ENCODE assay signal across 7 cellular contexts in the genomic region with DNA sequence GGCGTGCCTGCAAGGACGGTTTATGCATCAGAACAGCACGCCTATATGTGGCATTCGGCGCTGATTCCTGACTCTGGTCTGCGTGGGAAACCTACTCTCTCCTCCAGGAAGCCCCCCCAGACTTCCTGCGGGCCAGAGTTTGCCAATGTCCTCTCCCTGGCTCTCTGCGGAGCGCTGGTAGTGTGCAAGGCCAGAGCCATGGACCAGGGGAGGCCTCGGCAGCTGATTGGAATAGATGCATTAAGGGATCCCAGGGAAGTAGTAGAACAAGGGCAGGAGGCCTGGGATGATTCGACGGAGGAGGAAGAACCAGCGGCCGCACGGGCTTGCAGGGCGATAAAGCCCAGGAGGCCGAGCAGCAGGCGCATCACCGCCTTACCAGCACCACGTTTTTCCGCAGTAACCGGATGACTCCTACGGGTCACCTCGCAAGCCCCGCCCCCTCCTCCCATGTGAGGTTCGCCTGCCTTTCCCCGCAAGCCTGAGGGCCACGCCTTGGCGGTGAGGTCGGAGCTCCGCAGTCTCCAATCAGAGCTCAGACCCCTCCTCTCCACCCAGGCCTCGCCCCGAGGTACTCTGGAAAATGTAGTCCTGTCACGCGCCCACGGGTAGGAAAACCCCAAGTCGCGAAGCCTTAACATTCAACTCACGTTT. TPM values are rescaled to one million over a fixed set of nuclear protein-coding genes. Genes with fewer than 3 reads are reported as not detected.
A peak's percentile ranks its signal among the peaks of the same experiment; 100 is the strongest.
DNase-seq lines count a peak whose midpoint lies in the region; ATAC-seq, FAIRE-seq and TF ChIP-seq lines count a peak whose summit lies in the region.

No MANE protein-coding gene starts in this region.

- H3K56ac ChIP-seq in H1 (replicated peaks; ENCODE audit: insufficient read length, low read depth, low read length), result no peak overlapping the region

- H3K27ac ChIP-seq in HUES64 (ENCODE audit: low read depth, low read length), result no peak overlapping the region
- H3K27ac ChIP-seq in H1 (ENCODE audit: low read depth, low read length), result peak overlapping the region; percentile 6; the same call in 1 of the 2 replicates

- peak overlapping the region; percentile 97 for H3K18ac ChIP-seq in H1 (ENCODE audit: extremely low read depth, low read length)

- DNase-seq in activated CD4-positive, alpha-beta T cell treated with anti-CD3 and anti-CD28 coated beads, Interleukin-2, amount 10 ng/mL, durations not matched to agents 7 days and 5 days, result peak; percentile 79
- DNase-seq in H1 (ENCODE audit: low read depth in 1 of 2, low spot score in 2 of 2) (peak; percentile 89 to 95), mucosa of gallbladder (ENCODE audit: low spot score) (peak; percentile 65), Calu3 (no peak)
- DNase-seq in stimulated activated CD8-positive, alpha-beta memory T cell treated with anti-CD3 and anti-CD28 coated beads, Interleukin-7, amount 100 ng/mL, for 48 hours (ENCODE audit: extremely low read depth in 1 of 2, low read depth in 1 of 2), result peak; percentile 77 to 92

- H3K23ac ChIP-seq in H1 (ENCODE audit: insufficient read length), result no peak overlapping the region

- intact Hi-C loops in Calu3 (cut with micrococcal nuclease; ENCODE audit: unreplicated experiment), result no loop called here

- no peak for TF ChIP-seq RAD21 in H1 (IDR thresholded peaks at IDR 0.05 in 1 of 2, conservative IDR thresholded peaks at IDR 0.05 in 1 of 2; ENCODE audit: low read depth in 2 of 2, low read length in 2 of 2)

- no peak overlapping the region for H3K4me3 Mint-ChIP-seq in activated CD4-positive, alpha-beta T cell treated with anti-CD3 and anti-CD28 coated beads, Interleukin-2, amount 10 ng/mL, durations not matched to agents 7 days and 5 days
- no peak overlapping the region for H3K4me3 Mint-ChIP-seq in Calu3 (ENCODE audit: low read depth, unreplicated experiment)

- H4K8ac ChIP-seq in H1 (ENCODE audit: extremely low read depth, insufficient read depth, low read length), result peak overlapping the region; percentile 37; the same call in 1 of the 2 replicates

- H4K5ac ChIP-seq in H1 (ENCODE audit: insufficient read length, low read depth, low read length), result peak overlapping the region; percentile 23

- H3K4me1 ChIP-seq in HUES64 (ENCODE audit: insufficient read depth, low read length), result no peaks in the 10 kb centered on the region
- H3K4me1 ChIP-seq in H1 (replicated peaks in 1 of 4; ENCODE audit: control insufficient read depth in 3 of 4, insufficient read depth in 4 of 4, low read length in 3 of 4), result peaks cover 0 to 19% (median 14%) of the 10 kb centered on the region in 4 experiments; a peak in 6 of 7 replicates

- peaks cover 34% of the 10 kb centered on the region for H3K4me1 Mint-ChIP-seq in activated CD4-positive, alpha-beta T cell treated with anti-CD3 and anti-CD28 coated beads, Interleukin-2, amount 10 ng/mL, durations not matched to agents 7 days and 5 days
- H3K4me1 Mint-ChIP-seq in Calu3 (ENCODE audit: low read depth, unreplicated experiment), result no peaks in the 10 kb centered on the region

- peaks cover 0 to 5% of the 10 kb centered on the region in 2 experiments; a peak in 1 of 4 replicates for H3K79me2 ChIP-seq in H1 (ENCODE audit: control insufficient read depth in 1 of 2, insufficient read depth in 2 of 2, low read length in 2 of 2)

- POLR2A ChIA-PET in activated CD4-positive, alpha-beta T cell treated with anti-CD3 and anti-CD28 coated beads, Interleukin-2, amount 10 ng/mL, durations not matched to agents 7 days and 5 days (lab: Charles Lee), result no interaction called here
- POLR2A ChIA-PET in H1 (lab: Charles Lee; ENCODE audit: partially characterized antibody), result interaction anchor here (0.7 to 11.8 kb wide), 7 partner anchors 32 to 366 kb away, joined by 3 to 72 read pairs (median 5); no protein-coding TSS in a partner anchor

- H3K9ac ChIP-seq in HUES64 (ENCODE audit: low read depth, low read length) (peak overlapping the region; percentile 38; the same call in 1 of the 2 replicates), H1 (replicated peaks in 1 of 4; ENCODE audit: extremely low read depth in 1 of 4, low read depth in 3 of 4, low read length in 3 of 4) (peak overlapping the region in 3 of 4 experiments; percentile 30 to 63 (median 40); a peak in 5 of 7 replicates)

- no peaks in the 10 kb centered on the region for H3K36me3 Mint-ChIP-seq in activated CD4-positive, alpha-beta T cell treated with anti-CD3 and anti-CD28 coated beads, Interleukin-2, amount 10 ng/mL, durations not matched to agents 7 days and 5 days (ENCODE audit: low read depth)
- peaks cover 35% of the 10 kb centered on the region for H3K36me3 Mint-ChIP-seq in Calu3 (ENCODE audit: insufficient read depth, unreplicated experiment)

- BruUV-seq in Calu3 (replicated peaks; lab: Mats Ljungman, UMichigan), result no TSS peak

- ATAC-seq in GM21576 (IDR thresholded peaks at IDR 0.05; ENCODE audit: unreplicated experiment), result no peak

- no peak overlapping the region for H2BK20ac ChIP-seq in H1 (ENCODE audit: low read length)

- H4K20me1 ChIP-seq in H1 (replicated peaks in 1 of 2; ENCODE audit: control insufficient read depth in 1 of 2, insufficient read depth in 2 of 2, low read length in 2 of 2), result peaks cover 0 to 2% of the 10 kb centered on the region in 2 experiments

- H3K4ac ChIP-seq in H1 (replicated peaks; ENCODE audit: insufficient read length, low read depth, low read length), result peak overlapping the region; percentile 50

- no peaks in the 10 kb centered on the region for H3K36me3 ChIP-seq in HUES64 (ENCODE audit: insufficient read depth, low read length)
- no peaks in the 10 kb centered on the region for H3K36me3 ChIP-seq in H1 (ENCODE audit: control insufficient read depth in 2 of 4, insufficient read depth in 4 of 4, low read length in 3 of 4)

- peaks cover 16% of the 10 kb centered on the region for H3K27me3 Mint-ChIP-seq in activated CD4-positive, alpha-beta T cell treated with anti-CD3 and anti-CD28 coated beads, Interleukin-2, amount 10 ng/mL, durations not matched to agents 7 days and 5 days
- H3K27me3 Mint-ChIP-seq in Calu3 (ENCODE audit: unreplicated experiment), result peaks cover 63% of the 10 kb centered on the region

- no peak overlapping the region for H3K27ac Mint-ChIP-seq in activated CD4-positive, alpha-beta T cell treated with anti-CD3 and anti-CD28 coated beads, Interleukin-2, amount 10 ng/mL, durations not matched to agents 7 days and 5 days
- no peak overlapping the region for H3K27ac Mint-ChIP-seq in Calu3 (ENCODE audit: unreplicated experiment)

- WGBS in HUES64, result 56% methylated on average over 39 of the region's 39 CpGs
- WGBS in H1 (ENCODE audit: extremely low coverage in 1 of 2, insufficient coverage in 1 of 2, insufficient read length in 1 of 2, insufficient replicate concordance in 2 of 2, low coverage in 1 of 2, low lambda C conversion rate in 2 of 2, missing lambda C conversion rate in 1 of 2), 2 experiments, result 16% methylated on average over 37 of the region's 39 CpGs; no CpG with 5 or more reads in 1 of the 2 experiments

- H2AK5ac ChIP-seq in H1 (ENCODE audit: low read depth, low read length), result no peak overlapping the region

- no peak overlapping the region for H2BK120ac ChIP-seq in H1 (replicated peaks; ENCODE audit: low read depth, low read length)

- CTCF ChIA-PET in activated CD4-positive, alpha-beta T cell treated with anti-CD3 and anti-CD28 coated beads, Interleukin-2, amount 10 ng/mL, durations not matched to agents 7 days and 5 days (lab: Charles Lee), result interaction anchor here (1.5 to 1.8 kb wide), 2 partner anchors 172 to 194 kb away, joined by 3 to 6 read pairs; no protein-coding TSS in a partner anchor
- CTCF ChIA-PET in H1 (lab: Charles Lee; ENCODE audit: partially characterized antibody), result interaction anchor here (0.6 to 2.5 kb wide), 8 partner anchors 9 to 194 kb away, joined by 3 to 7 read pairs (median 4); no protein-coding TSS in a partner anchor
- CTCF ChIA-PET in Calu3 (lab: Charles Lee), result no interaction called here

- FAIRE-seq in H1 (lab: Jason Lieb, UNC), result peak; percentile 87

- H3K79me1 ChIP-seq in H1 (ENCODE audit: low read depth, low read length), result no peaks in the 10 kb centered on the region

- peak overlapping the region; percentile 24 for H3K4me3 ChIP-seq in HUES64 (ENCODE audit: low read length)
- H3K4me3 ChIP-seq in H1 (ENCODE audit: extremely low read depth in 1 of 4, insufficient read depth in 2 of 4, low read depth in 3 of 4, low read length in 4 of 4), result peak overlapping the region; percentile 12 to 54 (median 30); a peak in 5 of 8 replicates

- H3K9me3 ChIP-seq in HUES64 (ENCODE audit: insufficient read depth, low read depth, low read length), result peaks cover 19% of the 10 kb centered on the region; the same call in 1 of the 2 replicates
- no peaks in the 10 kb centered on the region for H3K9me3 ChIP-seq in H1 (ENCODE audit: insufficient read depth in 2 of 2, low read depth in 1 of 2, low read length in 1 of 2)

- TF ChIP-seq EP300 in H1 (IDR thresholded peaks at IDR 0.05; ENCODE audit: borderline replicate concordance in 1 of 2, low read depth in 2 of 2, low read length in 2 of 2), result no peak

- no peak overlapping the region for H3K14ac ChIP-seq in H1 (ENCODE audit: insufficient read length)

- H3K23me2 ChIP-seq in H1 (ENCODE audit: low read depth, low read length), result peaks cover 14% of the 10 kb centered on the region

- H2AFZ ChIP-seq in H1 (ENCODE audit: low read length), result peak overlapping the region; percentile 60

- H2BK15ac ChIP-seq in H1 (ENCODE audit: low read length), result no peak overlapping the region

- H2BK12ac ChIP-seq in H1 (ENCODE audit: low read depth, low read length), result peak overlapping the region; percentile 60; the same call in 1 of the 2 replicates

- H2BK5ac ChIP-seq in H1 (ENCODE audit: low read depth, low read length), result peak overlapping the region; percentile 50; the same call in 1 of the 2 replicates

- no peaks in the 10 kb centered on the region for H3K9me3 Mint-ChIP-seq in activated CD4-positive, alpha-beta T cell treated with anti-CD3 and anti-CD28 coated beads, Interleukin-2, amount 10 ng/mL, durations not matched to agents 7 days and 5 days
- H3K9me3 Mint-ChIP-seq in Calu3 (ENCODE audit: low read depth, unreplicated experiment), result no peaks in the 10 kb centered on the region

- peak overlapping the region; percentile 65 to 70 for H3K4me2 ChIP-seq in H1 (ENCODE audit: insufficient read depth in 1 of 2, low read depth in 2 of 2, low read length in 2 of 2)

- H4K91ac ChIP-seq in H1 (replicated peaks; ENCODE audit: insufficient read length, low read length), result no peak overlapping the region

- TF ChIP-seq CTCF in H1 (IDR thresholded peaks at IDR 0.05; ENCODE audit: control extremely low read depth in 1 of 3, insufficient read depth in 1 of 3, low read depth in 1 of 3, low read length in 3 of 3), result no peak
- TF ChIP-seq CTCF in Calu3 (IDR thresholded peaks at IDR 0.05; ENCODE audit: unreplicated experiment), result no peak

- H3K27me3 ChIP-seq in HUES64 (ENCODE audit: insufficient read depth, low read length) (peaks cover 11% of the 10 kb centered on the region), H1 (replicated peaks in 1 of 4; ENCODE audit: control insufficient read depth in 3 of 4, extremely low read depth in 1 of 4, insufficient read depth in 3 of 4, low read length in 3 of 4) (peaks cover 4 to 13% (median 7%) of the 10 kb centered on the region in 4 experiments)

- peak in 1 of 2 experiments; percentile 68; a peak in 2 of 3 replicates for TF ChIP-seq POLR2A in H1 (IDR thresholded peaks at IDR 0.05; ENCODE audit: control extremely low read depth in 1 of 2, low read depth in 2 of 2, low read length in 2 of 2)

RNA-seq across cellular contexts. Expression of gene CLEC11A, which starts 5.0 kb away (rescaled TPM):
- polyA plus RNA-seq in HUES64 (2013, experiment 1 of 2), result 1.9 TPM
- polyA plus RNA-seq in HUES64 (2013, experiment 2 of 2), result 2.8 TPM
- 1 to 10 TPM; 1.3 to 1.5 TPM for total RNA-seq in activated CD4-positive, alpha-beta T cell treated with anti-CD3 and anti-CD28 coated beads, Interleukin-2, amount 10 ng/mL, durations not matched to agents 7 days and 5 days
- 4.3 and 5.2 TPM in 2 replicates for total RNA-seq in H1 (2021; fragmentation: NEBNext Ultra II Directional; extraction: Animal tissue kit (Norgen Biotek cat#: 25700))
- 17.4 and 22.5 TPM in 2 replicates for polyA plus RNA-seq in H1 (2011; rRNA removed)
- polyA plus RNA-seq in H1 (2011; cell fraction: cytosol; rRNA removed), result 10.3 TPM
- polyA plus RNA-seq in H1 (2011; cell fraction: nucleus; rRNA removed), result 10.3 TPM
- polyA plus RNA-seq in H1 (2012, experiment 1 of 2), result 2.7 to 6.2 TPM (median 5.4 TPM) in 4 replicates
- polyA plus RNA-seq in H1 (2012, experiment 2 of 2), result 3.1 TPM
- polyA plus RNA-seq in H1 (2013, experiment 1 of 2), result 7.1 TPM
- 6.2 TPM for polyA plus RNA-seq in H1 (2013, experiment 2 of 2)
- 0.16 TPM in 1 of 2 replicates, not detected in the other for polyA minus RNA-seq in H1 (2011; rRNA and poly(A)+ RNA removed)
- 1.8 TPM for polyA minus RNA-seq in H1 (2011; cell fraction: cytosol; rRNA and poly(A)+ RNA removed)
- polyA minus RNA-seq in H1 (2011; cell fraction: nucleus; rRNA and poly(A)+ RNA removed), result 6.7 TPM
- total RNA-seq in mucosa of gallbladder (15.1 TPM), Calu3 (2022) (2.3 and 2.4 TPM in 2 replicates)

RNA-seq across cellular contexts. Expression of gene SHANK1, which starts 8.6 kb away (rescaled TPM):
- 2.9 TPM for polyA plus RNA-seq in HUES64 (2013, experiment 1 of 2)
- polyA plus RNA-seq in HUES64 (2013, experiment 2 of 2), result 3.9 TPM
- not detected for total RNA-seq in activated CD4-positive, alpha-beta T cell treated with anti-CD3 and anti-CD28 coated beads, Interleukin-2, amount 10 ng/mL, durations not matched to agents 7 days and 5 days
- 3.7 and 3.9 TPM in 2 replicates for total RNA-seq in H1 (2021; fragmentation: NEBNext Ultra II Directional; extraction: Animal tissue kit (Norgen Biotek cat#: 25700))
- 1.1 and 1.2 TPM in 2 replicates for polyA plus RNA-seq in H1 (2011; rRNA removed)
- 0.88 TPM for polyA plus RNA-seq in H1 (2011; cell fraction: cytosol; rRNA removed)
- 7.0 TPM for polyA plus RNA-seq in H1 (2011; cell fraction: nucleus; rRNA removed)
- 2.6 to 5.1 TPM (median 3.8 TPM) in 4 replicates for polyA plus RNA-seq in H1 (2012, experiment 1 of 2)
- 1.4 TPM for polyA plus RNA-seq in H1 (2012, experiment 2 of 2)
- 1.8 TPM for polyA plus RNA-seq in H1 (2013, experiment 1 of 2)
- 1.1 TPM for polyA plus RNA-seq in H1 (2013, experiment 2 of 2)
- polyA minus RNA-seq in H1 (2011; rRNA and poly(A)+ RNA removed), result 0.54 and 0.98 TPM in 2 replicates
- 3.0 TPM for polyA minus RNA-seq in H1 (2011; cell fraction: cytosol; rRNA and poly(A)+ RNA removed)
- polyA minus RNA-seq in H1 (2011; cell fraction: nucleus; rRNA and poly(A)+ RNA removed), result 6.6 TPM
- total RNA-seq in mucosa of gallbladder (1.1 TPM), Calu3 (2022) (not detected in 2 replicates)

RNA-seq across cellular contexts. Expression of gene GPR32, which starts 42.1 kb away (rescaled TPM):
- polyA plus RNA-seq in HUES64 (2013, experiment 1 of 2), result not detected
- polyA plus RNA-seq in HUES64 (2013, experiment 2 of 2), result not detected
- total RNA-seq in activated CD4-positive, alpha-beta T cell treated with anti-CD3 and anti-CD28 coated beads, Interleukin-2, amount 10 ng/mL, durations not matched to agents 7 days and 5 days, result not detected
- not detected in 2 replicates for total RNA-seq in H1 (2021; fragmentation: NEBNext Ultra II Directional; extraction: Animal tissue kit (Norgen Biotek cat#: 25700))
- not detected in 2 replicates for polyA plus RNA-seq in H1 (2011; rRNA removed)
- not detected for polyA plus RNA-seq in H1 (2011; cell fraction: cytosol; rRNA removed)
- not detected for polyA plus RNA-seq in H1 (2011; cell fraction: nucleus; rRNA removed)
- polyA plus RNA-seq in H1 (2012, experiment 1 of 2), result not detected in 4 replicates
- polyA plus RNA-seq in H1 (2012, experiment 2 of 2), result not detected
- polyA plus RNA-seq in H1 (2013, experiment 1 of 2), result not detected
- not detected for polyA plus RNA-seq in H1 (2013, experiment 2 of 2)
- polyA minus RNA-seq in H1 (2011; rRNA and poly(A)+ RNA removed), result not detected in 2 replicates
- polyA minus RNA-seq in H1 (2011; cell fraction: cytosol; rRNA and poly(A)+ RNA removed), result not detected
- not detected for polyA minus RNA-seq in H1 (2011; cell fraction: nucleus; rRNA and poly(A)+ RNA removed)
- total RNA-seq in mucosa of gallbladder, result not detected
- not detected in 2 replicates for total RNA-seq in Calu3 (2022)
